ENCODE assay signal across 19 cellular contexts in genomic region chr1:116351914-116352313, GRCh38. TPM values are rescaled to one million over a fixed set of nuclear protein-coding genes. Genes with fewer than 3 reads are reported as not detected.
A peak's percentile ranks its signal among the peaks of the same experiment; 100 is the strongest.
DNase-seq lines count a peak whose midpoint lies in the region; ATAC-seq, FAIRE-seq and TF ChIP-seq lines count a peak whose summit lies in the region.
"Had no signal": no experiment of that assay in that cellular context is flagged by ENCODE, and none has a peak within 500 bp of the region (broad histone marks: within the 10 kb centered on the region; RNA-seq: fewer than 3 reads in every experiment).

No MANE protein-coding gene starts in this region.

- DNase-seq in activated T-cell treated with anti-CD3 and anti-CD28 coated beads, Interleukin-2, amount 50 U/mL, for 4 hours: no peak
- DNase-seq in activated T-cell treated with anti-CD3 and anti-CD28 coated beads, Interleukin-2, amount 50 U/mL, for 1 hour: no peak
- no peak for DNase-seq in A673 (ENCODE audit: low spot score)
- no peak for DNase-seq in K562 (ENCODE audit: extremely low read depth in 1 of 4, low spot score in 3 of 4)
- no peak for DNase-seq in NCI-H2171 (lab: John Stamatoyannopoulos, UW)
- no peak for DNase-seq in iPS-NIHi7 (ENCODE audit: extremely low spot score)
- DNase-seq: AML-193; EL; NCI-H1105 treated with DMSO at 0.1 percent for 48 hours; NCI-H187 treated with DMSO at 0.1 percent for 48 hours; NCI-H446; NCI-H69; NK-92 treated with Interleukin-12 subunit alpha and Interleukin-12 subunit beta, amount 100 ng/mL, for 24 hours; RPMI8226; SIG-M5 had no signal

- CTCF ChIA-PET in A673 (lab: Charles Lee) (no interaction called here), K562 (lab: Yijun Ruan, JAX; ENCODE audit: low intra/inter-chr PET ratio) (interaction anchor here (0.8 kb wide), 1 partner anchor 152 kb away, joined by 3 read pairs; no protein-coding TSS in a partner anchor)

- TF ChIP-seq CTCF in A673 (conservative IDR thresholded peaks at IDR 0.05; ENCODE audit: low read depth, low read length) (no peak), KMS-11 (conservative IDR thresholded peaks at IDR 0.05; ENCODE audit: low read depth, low read length) (no peak), K562 (IDR thresholded peaks at IDR 0.05 in 2 of 3, conservative IDR thresholded peaks at IDR 0.05 in 1 of 3; ENCODE audit: insufficient read depth in 2 of 3, low read depth in 1 of 3, low read length in 3 of 3) (no peak)

- H3K9me3 Mint-ChIP-seq in activated T-cell treated with anti-CD3 and anti-CD28 coated beads, Interleukin-2, amount 50 U/mL, for 4 hours: no peaks in the 10 kb centered on the region

- H4K20me1 ChIP-seq in KMS-11 (ENCODE audit: insufficient read depth): no peaks in the 10 kb centered on the region
- H4K20me1 ChIP-seq in K562 (replicated peaks; ENCODE audit: control insufficient read depth, insufficient read depth, low read length): no peaks in the 10 kb centered on the region

- H3K9me3 ChIP-seq in A673 (ENCODE audit: low read depth, low read length, poor library complexity, severe bottlenecking) (peaks cover 7% of the 10 kb centered on the region), K562 (replicated peaks; ENCODE audit: control insufficient read depth, insufficient read depth, low read depth, low read length) (no peaks in the 10 kb centered on the region)

- FAIRE-seq in K562 (lab: Jason Lieb, UNC): no peak
- FAIRE-seq: H1 had no signal

- no peaks in the 10 kb centered on the region for H3K36me3 Mint-ChIP-seq in activated T-cell treated with anti-CD3 and anti-CD28 coated beads, Interleukin-2, amount 50 U/mL, for 4 hours (ENCODE audit: insufficient read depth)
- H3K36me3 Mint-ChIP-seq: CD14-positive monocyte had no signal

- 8% methylated on average over 4 of the region's 4 CpGs for WGBS in K562 (ENCODE audit: insufficient coverage, low coverage, missing lambda C conversion rate)

- H2AFZ ChIP-seq in KMS-11 (ENCODE audit: low read depth) (0 out of 2 replicates have a peak overlapping the region, but pooled peaks have one; percentile 79), K562 (ENCODE audit: low read depth, low read length) (no peak overlapping the region)

- POLR2A ChIA-PET in A673 (lab: Charles Lee; ENCODE audit: low non-redundant PET): no interaction called here
- POLR2A ChIA-PET in K562 (lab: Yijun Ruan, JAX): no interaction called here

- H3K4me3 ChIP-seq in A673 (ENCODE audit: low read depth, low read length, poor library complexity, severe bottlenecking) (no peak overlapping the region), KMS-11 (IDR thresholded peaks at IDR 0.05; ENCODE audit: insufficient read depth, low read depth, low read length) (no peak overlapping the region), K562 (no peak overlapping the region)

- H3K79me2 ChIP-seq in KMS-11 (ENCODE audit: insufficient read depth, low read depth) (no peaks in the 10 kb centered on the region), K562 (ENCODE audit: control insufficient read depth, insufficient read depth, low read length) (no peaks in the 10 kb centered on the region)

- peaks cover 53% of the 10 kb centered on the region for H3K4me1 ChIP-seq in A673 (ENCODE audit: insufficient read depth, low read length, poor library complexity, severe bottlenecking)
- peaks cover 58% of the 10 kb centered on the region for H3K4me1 ChIP-seq in KMS-11 (ENCODE audit: low read depth, poor library complexity, severe bottlenecking)
- H3K4me1 ChIP-seq in K562 (replicated peaks in 1 of 2; ENCODE audit: control insufficient read depth in 2 of 2, insufficient read depth in 2 of 2, low read length in 2 of 2): no peaks in the 10 kb centered on the region

- H3K27me3 ChIP-seq in A673 (replicated peaks; ENCODE audit: insufficient read depth, low read depth, low read length, poor library complexity): no peaks in the 10 kb centered on the region
- H3K27me3 ChIP-seq in KMS-11 (ENCODE audit: insufficient read depth, low read depth): no peaks in the 10 kb centered on the region
- peaks cover 0 to 4% of the 10 kb centered on the region in 2 experiments; a peak in 1 of 5 replicates for H3K27me3 ChIP-seq in K562 (ENCODE audit: control insufficient read depth in 2 of 2, insufficient read depth in 2 of 2, low read length in 2 of 2)

- H3K36me3 ChIP-seq in A673 (ENCODE audit: insufficient read depth, low read length, poor library complexity, severe bottlenecking) (no peaks in the 10 kb centered on the region), KMS-11 (ENCODE audit: insufficient read depth) (no peaks in the 10 kb centered on the region), K562 (ENCODE audit: control insufficient read depth, insufficient read depth, low read length) (no peaks in the 10 kb centered on the region)

- H3K4me3 Mint-ChIP-seq in activated T-cell treated with anti-CD3 and anti-CD28 coated beads, Interleukin-2, amount 50 U/mL, for 4 hours: peak overlapping the region; percentile 5
- H3K4me3 Mint-ChIP-seq: CD14-positive monocyte had no signal

- peak overlapping the region; percentile 83 for H3K27ac ChIP-seq in A673 (ENCODE audit: low read depth, low read length, poor library complexity, severe bottlenecking)
- H3K27ac ChIP-seq in KMS-11: peak overlapping the region; percentile 51; the same call in 1 of the 2 replicates
- H3K27ac ChIP-seq in K562 (ENCODE audit: extremely low read depth, low read depth, low read length): no peak overlapping the region

- peak in 1 of 2 donors; percentile 20 for ATAC-seq in activated T-cell treated with anti-CD3 and anti-CD28 coated beads, Interleukin-2, amount 50 U/mL, for 4 hours
- no peak for ATAC-seq in K562
- no peak for ATAC-seq in GM21529 (IDR thresholded peaks at IDR 0.05; ENCODE audit: unreplicated experiment)

- no peak for TF ChIP-seq EP300 in K562 (IDR thresholded peaks at IDR 0.05; ENCODE audit: low read length)

- H3K9ac ChIP-seq in KMS-11: peak overlapping the region; percentile 6; the same call in 1 of the 2 replicates
- H3K9ac ChIP-seq in K562 (ENCODE audit: insufficient read depth in 1 of 2, low read depth in 2 of 2, low read length in 2 of 2): no peak overlapping the region

- H3K27me3 Mint-ChIP-seq in activated T-cell treated with anti-CD3 and anti-CD28 coated beads, Interleukin-2, amount 50 U/mL, for 4 hours (ENCODE audit: low read depth): no peaks in the 10 kb centered on the region

- intact Hi-C loops in A673 (cut with micrococcal nuclease; ENCODE audit: unreplicated experiment) (no loop called here), K562 (cut with micrococcal nuclease) (no loop called here)

- peaks cover 56% of the 10 kb centered on the region for H3K4me1 Mint-ChIP-seq in activated T-cell treated with anti-CD3 and anti-CD28 coated beads, Interleukin-2, amount 50 U/mL, for 4 hours (ENCODE audit: low read depth)

- in situ Hi-C loops in K562 (cut with MboI): no loop called here

- TF ChIP-seq RAD21 in K562 (CRISPR knock-in tag; conservative IDR thresholded peaks at IDR 0.05 in 1 of 2, IDR thresholded peaks at IDR 0.05 in 1 of 2): no peak

- no peak for TF ChIP-seq POLR2A in K562 (conservative IDR thresholded peaks at IDR 0.05)

- H3K9me1 ChIP-seq in K562 (ENCODE audit: control insufficient read depth, insufficient read depth, low read length): no peaks in the 10 kb centered on the region

- H3K4me2 ChIP-seq in KMS-11 (peak overlapping the region; percentile 89), K562 (ENCODE audit: insufficient read depth, low read length) (no peak overlapping the region)

- BruUV-seq in A673 (replicated peaks; lab: Mats Ljungman, UMichigan) (no TSS peak), K562 (replicated peaks; lab: Mats Ljungman, UMichigan) (no TSS peak)

TF ChIP-seq in K562, 482 proteins besides CTCF, POLR2A, EP300 and RAD21:
- no peak for TF ChIP-seq ZNF589 (CRISPR knock-in tag; IDR thresholded peaks at IDR 0.05; ENCODE audit: low read depth)
- no peak for TF ChIP-seq ZNF699 (CRISPR knock-in tag; IDR thresholded peaks at IDR 0.05; ENCODE audit: insufficient replicate concordance)
- TF ChIP-seq ZNF316 (IDR thresholded peaks at IDR 0.05): peak; percentile 84
- peak; percentile 70 for TF ChIP-seq C11orf30 (IDR thresholded peaks at IDR 0.05; ENCODE audit: low read depth)
- no peak for TF ChIP-seq CHCHD3 (CRISPR knock-in tag; IDR thresholded peaks at IDR 0.05)
- no peak for TF ChIP-seq ZNF583 (CRISPR knock-in tag; IDR thresholded peaks at IDR 0.05)
- no peak for TF ChIP-seq ZFP30 (CRISPR knock-in tag; IDR thresholded peaks at IDR 0.05; ENCODE audit: borderline replicate concordance)
- TF ChIP-seq RBM22 (IDR thresholded peaks at IDR 0.05; ENCODE audit: low read depth, low read length, poor library complexity, severe bottlenecking): no peak
TF ChIP-seq in K562: peak in this region for 2.

RNA-seq across cellular contexts. Expression of gene ATP1A1, which starts 21.1 kb away (rescaled TPM):
- 100 to 1,000 TPM; 334 to 383 (median 337) TPM for total RNA-seq in activated T-cell treated with anti-CD3 and anti-CD28 coated beads, Interleukin-2, amount 50 U/mL, for 4 hours
- total RNA-seq in A673 (2021) (1,293 and 1,420 TPM in 2 replicates), K562 (2014; rRNA removed) (234 and 262 TPM in 2 replicates), K562 (2014; rRNA removed; fragmentation: Illumina TruSeq; extraction: Trizol) (109 and 122 TPM in 2 replicates), K562 (2015; rRNA removed; fragmentation: Illumina TruSeq; extraction: Trizol) (99.3 and 103 TPM in 2 replicates), K562 (2021) (319 and 354 TPM in 2 replicates)
- total RNA-seq in K562 (2011; cell fraction: chromatin; rRNA removed; ENCODE audit: low replicate concordance): 725 and 867 TPM in 2 replicates
- 1,035 and 1,106 TPM in 2 replicates for total RNA-seq in K562 (2011; cell fraction: nucleolus; rRNA removed)
- total RNA-seq in K562 (2011; cell fraction: nucleoplasm; rRNA removed): 881 and 968 TPM in 2 replicates
- polyA plus RNA-seq in K562 (2011; rRNA removed) (358 and 513 TPM in 2 replicates), K562 (2014; fragmentation: Illumina TruSeq; extraction: Trizol) (358 and 388 TPM in 2 replicates), K562 (2014; fragmentation: Nextera tagmentation; extraction: Ambion mirVana) (100 to 1,000 TPM; 113 to 135 TPM), K562 (2014; rRNA removed) (261 and 293 TPM in 2 replicates)
- 378 and 399 TPM in 2 replicates for polyA plus RNA-seq in K562 (2011; cell fraction: cytosol; rRNA removed)
- 255 and 257 TPM in 2 replicates for polyA plus RNA-seq in K562 (2011; cell fraction: nucleus; rRNA removed)
- polyA plus RNA-seq in K562 (2012): 185 and 295 TPM in 2 replicates
- 616 and 874 TPM in 2 replicates for polyA minus RNA-seq in K562 (2011; rRNA and poly(A)+ RNA removed)
- polyA minus RNA-seq in K562 (2011; cell fraction: cytosol; rRNA and poly(A)+ RNA removed): 258 and 300 TPM in 2 replicates
- 138 and 192 TPM in 2 replicates for polyA minus RNA-seq in K562 (2011; cell fraction: nucleus; rRNA and poly(A)+ RNA removed)
